ENCODE assay signal across 8 cellular contexts in genomic region chr7:131108212-131108980, GRCh38.
DNase-seq lines count a peak whose midpoint lies in the region; ATAC-seq and TF ChIP-seq lines count a peak whose summit lies in the region.

No MANE protein-coding gene starts in this region.

- TF ChIP-seq CTCF in lung (IDR thresholded peaks at IDR 0.05; ENCODE audit: control extremely low read depth, extremely low read depth) (no peak), tibial nerve (IDR thresholded peaks at IDR 0.05) (no peak)

- peak overlapping the region; percentile 99 for H3K27ac Mint-ChIP-seq in activated CD4-positive, alpha-beta T cell treated with anti-CD3 and anti-CD28 coated beads, Interleukin-2, amount 10 ng/mL, durations not matched to agents 24 days and 14 days

- peak; percentile 90 for DNase-seq in activated CD4-positive, alpha-beta T cell treated with anti-CD3 and anti-CD28 coated beads, Interleukin-2, amount 10 ng/mL, durations not matched to agents 24 days and 14 days
- no peak for DNase-seq in activated CD4-positive, alpha-beta T cell treated with anti-CD3 and anti-CD28 coated beads for 1 hour
- no peak for DNase-seq in NT2/D1 (ENCODE audit: low read depth, low spot score)
- peak; percentile 47 for DNase-seq in cerebellar cortex (ENCODE audit: low spot score)
- DNase-seq in lung (ENCODE audit: low spot score), result no peak
- no peak for DNase-seq in tibial nerve (ENCODE audit: low spot score in 2 of 2)
- DNase-seq in COLO668 (lab: John Stamatoyannopoulos, UW; ENCODE audit: unreplicated experiment), result no peak

- WGBS in lung, 2 donors, result 7 to 10% methylated on average over 31 of the region's 31 CpGs
- 10 to 12% methylated on average over 27 to 31 of the region's 31 CpGs for WGBS in tibial nerve, 2 donors

- peak overlapping the region; percentile 94 for H3K4me3 Mint-ChIP-seq in activated CD4-positive, alpha-beta T cell treated with anti-CD3 and anti-CD28 coated beads, Interleukin-2, amount 10 ng/mL, durations not matched to agents 24 days and 14 days

- peaks cover 5% of the 10 kb centered on the region for H3K4me1 ChIP-seq in NT2/D1 (ENCODE audit: insufficient read depth, insufficient read length)
- H3K4me1 ChIP-seq in lung (ENCODE audit: control insufficient read depth in 2 of 2, insufficient read depth in 2 of 2, low read length in 2 of 2), result peaks cover 4 to 17% of the 10 kb centered on the region in 2 donors
- peaks cover 0 to 56% (median 19%) of the 10 kb centered on the region in 4 donors for H3K4me1 ChIP-seq in tibial nerve

- no peak for TF ChIP-seq EP300 in tibial nerve (IDR thresholded peaks at IDR 0.05)

- peak overlapping the region; percentile 80 for H3K9ac ChIP-seq in NT2/D1 (ENCODE audit: insufficient read length, low read depth)

- H3K4me1 Mint-ChIP-seq in activated CD4-positive, alpha-beta T cell treated with anti-CD3 and anti-CD28 coated beads, Interleukin-2, amount 10 ng/mL, durations not matched to agents 24 days and 14 days, result peaks cover 63% of the 10 kb centered on the region

- intact Hi-C loops in activated CD4-positive, alpha-beta T cell treated with anti-CD3 and anti-CD28 coated beads, Interleukin-2, amount 10 ng/mL, durations not matched to agents 24 days and 14 days (cut with micrococcal nuclease), result loop anchor here (1.0 to 5.0 kb wide), 11 partner anchors 80 to 1161 kb away; partner anchors contain the start of genes COPG2 and MKLN1

- H3K27me3 Mint-ChIP-seq in activated CD4-positive, alpha-beta T cell treated with anti-CD3 and anti-CD28 coated beads, Interleukin-2, amount 10 ng/mL, durations not matched to agents 24 days and 14 days, result peaks cover 8% of the 10 kb centered on the region

- ATAC-seq in lung (ENCODE audit: insufficient read depth, low FRiP score) (no peak), HG03025 (IDR thresholded peaks at IDR 0.05; ENCODE audit: low FRiP score, unreplicated experiment) (no peak)

- peak; percentile 2 to 62 for TF ChIP-seq POLR2A in tibial nerve (IDR thresholded peaks at IDR 0.05)

- H3K36me3 Mint-ChIP-seq in activated CD4-positive, alpha-beta T cell treated with anti-CD3 and anti-CD28 coated beads, Interleukin-2, amount 10 ng/mL, durations not matched to agents 24 days and 14 days (ENCODE audit: low read depth), result peaks cover 32% of the 10 kb centered on the region

- peak overlapping the region; percentile 95 to 98 for H3K27ac ChIP-seq in lung (ENCODE audit: low read depth in 1 of 2, low read length in 1 of 2)
- H3K27ac ChIP-seq in tibial nerve, result peak overlapping the region; percentile 92 to 99 (median 98)

- H3K9me3 Mint-ChIP-seq in activated CD4-positive, alpha-beta T cell treated with anti-CD3 and anti-CD28 coated beads, Interleukin-2, amount 10 ng/mL, durations not matched to agents 24 days and 14 days, result peaks cover 4% of the 10 kb centered on the region

- H3K36me3 ChIP-seq in NT2/D1 (ENCODE audit: insufficient read depth, insufficient read length, low read length) (no peaks in the 10 kb centered on the region), lung (ENCODE audit: control insufficient read depth in 2 of 2, insufficient read depth in 2 of 2, low read length in 2 of 2) (no peaks in the 10 kb centered on the region), tibial nerve (peaks cover 0 to 6% (median 0%) of the 10 kb centered on the region in 3 donors)

- H3K9me3 ChIP-seq in NT2/D1 (ENCODE audit: insufficient read depth, low read length) (no peaks in the 10 kb centered on the region), lung (ENCODE audit: control insufficient read depth in 2 of 2, insufficient read depth in 1 of 2, low read length in 1 of 2) (no peaks in the 10 kb centered on the region), tibial nerve (no peaks in the 10 kb centered on the region)

- H3K27me3 ChIP-seq in NT2/D1 (ENCODE audit: insufficient read depth, insufficient read length) (peaks cover 39% of the 10 kb centered on the region), lung (ENCODE audit: control insufficient read depth, insufficient read depth) (no peaks in the 10 kb centered on the region), tibial nerve (no peaks in the 10 kb centered on the region)

- peak overlapping the region; percentile 56 for H3K4me3 ChIP-seq in NT2/D1 (ENCODE audit: insufficient read length, low read depth)
- peak overlapping the region; percentile 97 for H3K4me3 ChIP-seq in lung
- peak overlapping the region; percentile 79 to 93 (median 83) for H3K4me3 ChIP-seq in tibial nerve

Comparison
In these comparisons a context has a peak if more than half of its experiments do, and no peak if none do; other contexts are left out.
1. DNase-seq: peak in activated CD4-positive, alpha-beta T cell treated with anti-CD3 and anti-CD28 coated beads, Interleukin-2, amount 10 ng/mL, durations not matched to agents 24 days and 14 days (single experiment) and cerebellar cortex (single experiment); none in activated CD4-positive, alpha-beta T cell treated with anti-CD3 and anti-CD28 coated beads for 1 hour (single experiment), NT2/D1 (single experiment), lung (single experiment), tibial nerve (0 of 2) and COLO668 (single experiment).
2. Peak in every context shown above with its lines, with median percentiles within 50 percentile points of each other: H3K4me3 ChIP-seq.